ENCODE assay signal across 18 cellular contexts in genomic region chr5:171315386-171315891, GRCh38. TPM values are rescaled to one million over a fixed set of nuclear protein-coding genes. Genes with fewer than 3 reads are reported as not detected.
DNase-seq lines count a peak whose midpoint lies in the region; ATAC-seq, FAIRE-seq and TF ChIP-seq lines count a peak whose summit lies in the region.
"Had no signal": no experiment of that assay in that cellular context is flagged by ENCODE, and none has a peak within 500 bp of the region (broad histone marks: within the 10 kb centered on the region; RNA-seq: fewer than 3 reads in every experiment).

No MANE protein-coding gene starts in this region.

- WGBS in IMR-90 (ENCODE audit: extremely low coverage in 2 of 2, insufficient read length in 1 of 2), 2 experiments, result no CpG with 5 or more reads among the region's 36 CpGs
- no CpG with 5 or more reads among the region's 36 CpGs for WGBS in neuronal stem cell (ENCODE audit: extremely low coverage in 2 of 2, insufficient read length in 2 of 2, insufficient replicate concordance in 1 of 2), 2 donors
- 45% methylated on average over 16 of the region's 36 CpGs for WGBS in HepG2 (ENCODE audit: low lambda C conversion rate)

- H2AK5ac ChIP-seq in IMR-90 (ENCODE audit: low read depth, low read length), result no peak overlapping the region
- peak overlapping the region; percentile 91 for H2AK5ac ChIP-seq in neuronal stem cell (ENCODE audit: low read depth, low read length)

- H4K91ac ChIP-seq in IMR-90 (ENCODE audit: insufficient read depth, low read depth, low read length) (no peak overlapping the region), neuronal stem cell (ENCODE audit: low read depth, low read length, poor library complexity) (no peak overlapping the region)

- H3K27ac ChIP-seq in ACC112 (ENCODE audit: low read depth, low read length), result no peak overlapping the region
- no peak overlapping the region for H3K27ac ChIP-seq in IMR-90 (ENCODE audit: insufficient read depth, low read length)
- H3K27ac ChIP-seq in neuronal stem cell (replicated peaks; ENCODE audit: low read length), result no peak overlapping the region
- H3K27ac ChIP-seq in HepG2 (ENCODE audit: extremely low read length, insufficient read depth, low read length), result no peak overlapping the region
- H3K27ac ChIP-seq: brain microvascular endothelial cell, uterus, WERI-Rb-1 had no signal

- no peak overlapping the region for H2BK120ac ChIP-seq in IMR-90 (ENCODE audit: low read depth, low read length)
- H2BK120ac ChIP-seq in neuronal stem cell (ENCODE audit: low read depth, low read length), result peak overlapping the region; percentile 17

- no peak for DNase-seq in IMR-90
- no peak for DNase-seq in fibroblast of villous mesenchyme (ENCODE audit: low read depth)
- DNase-seq in neuronal stem cell (ENCODE audit: low spot score), result no peak
- DNase-seq in SKM-1 (lab: John Stamatoyannopoulos, UW; ENCODE audit: unreplicated experiment), result no peak
- no peak for DNase-seq in HepG2 (ENCODE audit: low spot score)
- DNase-seq in stimulated activated CD4-positive, alpha-beta T cell treated with anti-CD3 and anti-CD28 coated beads, Interleukin-12 subunit alpha, Interleukin-12 subunit beta, amount 100 ng/mL, for 4 hours, result no peak
- DNase-seq: activated naive CD4-positive, alpha-beta T cell; brain microvascular endothelial cell; CD8-positive, alpha-beta T cell; effector CD4-positive, alpha-beta T cell; stimulated activated CD4-positive, alpha-beta T cell treated with anti-CD3 and anti-CD28 coated beads, Interleukin-4, amount 100 ng/mL, for 4 hours; T-cell; uterus; WERI-Rb-1 had no signal

- H3K9me3 ChIP-seq in IMR-90 (ENCODE audit: control insufficient read depth, insufficient read depth, low read length) (peaks cover 9% of the 10 kb centered on the region; the same call in 1 of the 2 replicates), neuronal stem cell (replicated peaks in 1 of 2; ENCODE audit: control insufficient read depth in 2 of 2, insufficient read depth in 1 of 2, low read depth in 1 of 2, low read length in 2 of 2) (peaks cover 0 to 4% of the 10 kb centered on the region in 2 donors), HepG2 (ENCODE audit: low read length) (no peaks in the 10 kb centered on the region)
- H3K9me3 ChIP-seq: uterus had no signal

- intact Hi-C loops in IMR-90 (cut with micrococcal nuclease) (no loop called here), HepG2 (cut with micrococcal nuclease; ENCODE audit: unreplicated experiment) (no loop called here)

- H2AFZ ChIP-seq in ACC112 (ENCODE audit: low read length, unreplicated experiment), result no peak overlapping the region
- peak overlapping the region; percentile 45 for H2AFZ ChIP-seq in IMR-90 (replicated peaks; ENCODE audit: low read length, poor library complexity)
- H2AFZ ChIP-seq in neuronal stem cell (ENCODE audit: low read length), result peak overlapping the region; percentile 61
- no peak overlapping the region for H2AFZ ChIP-seq in HepG2 (ENCODE audit: low read length)

- no peak for ATAC-seq in IMR-90 (ENCODE audit: low read depth)
- ATAC-seq in HepG2, result no peak
- no peak for ATAC-seq in GM21576 (IDR thresholded peaks at IDR 0.05; ENCODE audit: unreplicated experiment)
- ATAC-seq: CD8-positive, alpha-beta T cell; sciatic nerve; T-cell had no signal

- H2BK12ac ChIP-seq in neuronal stem cell (ENCODE audit: low read length), result no peak overlapping the region

- peaks cover 5% of the 10 kb centered on the region for H4K20me1 ChIP-seq in IMR-90 (ENCODE audit: insufficient read depth, low read length)
- H4K20me1 ChIP-seq in HepG2 (ENCODE audit: insufficient read depth, low read length), result no peaks in the 10 kb centered on the region

- H3K4me1 ChIP-seq in ACC112 (ENCODE audit: control insufficient read depth, insufficient read depth, low read length, unreplicated experiment) (peaks cover 3% of the 10 kb centered on the region), IMR-90 (ENCODE audit: control insufficient read depth, insufficient read depth, low read length) (peaks cover 3% of the 10 kb centered on the region; the same call in 1 of the 2 replicates), neuronal stem cell (ENCODE audit: control insufficient read depth in 2 of 2, insufficient read depth in 1 of 2, low read depth in 1 of 2, low read length in 2 of 2) (peaks cover 6 to 14% of the 10 kb centered on the region in 2 donors), HepG2 (ENCODE audit: insufficient read depth, low read length) (no peaks in the 10 kb centered on the region)

- TF ChIP-seq CTCF in IMR-90 (conservative IDR thresholded peaks at IDR 0.05; ENCODE audit: low read depth, low read length), result no peak
- TF ChIP-seq CTCF in fibroblast of villous mesenchyme (IDR thresholded peaks at IDR 0.05; ENCODE audit: insufficient read depth, low read depth, low read length), result no peak
- no peak for TF ChIP-seq CTCF in HepG2 (CRISPR knock-in tag; IDR thresholded peaks at IDR 0.05)

- no peak overlapping the region for H2AK9ac ChIP-seq in IMR-90 (replicated peaks; ENCODE audit: low read depth, low read length, poor library complexity)

- H2BK20ac ChIP-seq in IMR-90 (ENCODE audit: low read depth, low read length), result no peak overlapping the region

- no peak overlapping the region for H4K5ac ChIP-seq in IMR-90 (ENCODE audit: low read depth, low read length)

- H3K9ac ChIP-seq in IMR-90 (ENCODE audit: low read depth, low read length) (no peak overlapping the region), neuronal stem cell (ENCODE audit: low read depth, low read length, poor library complexity) (peak overlapping the region; percentile 44), HepG2 (ENCODE audit: insufficient read depth, low read depth, low read length) (no peak overlapping the region)

- H3K27me3 ChIP-seq in ACC112 (ENCODE audit: insufficient read depth, low read length) (peaks cover 97% of the 10 kb centered on the region), IMR-90 (ENCODE audit: control insufficient read depth, insufficient read depth, low read length) (peaks cover 95% of the 10 kb centered on the region), neuronal stem cell (ENCODE audit: control insufficient read depth in 3 of 3, insufficient read depth in 3 of 3, low read depth in 1 of 3, low read length in 3 of 3) (peaks cover 68 to 98% (median 97%) of the 10 kb centered on the region in 3 experiments), HepG2 (ENCODE audit: control insufficient read depth in 1 of 2, insufficient read depth in 2 of 2, low read length in 2 of 2) (peaks cover 8 to 72% of the 10 kb centered on the region in 2 experiments; a peak in 4 of 5 replicates)

- no peak overlapping the region for H3K14ac ChIP-seq in IMR-90 (replicated peaks; ENCODE audit: low read depth, low read length)
- H3K14ac ChIP-seq in neuronal stem cell (ENCODE audit: low read length), result no peak overlapping the region

- H3K79me2 ChIP-seq in ACC112 (ENCODE audit: control insufficient read depth, insufficient read depth, low read length, unreplicated experiment) (no peaks in the 10 kb centered on the region), HepG2 (ENCODE audit: insufficient read depth, low read length) (no peaks in the 10 kb centered on the region)

- CTCF ChIA-PET in IMR-90 (lab: Yijun Ruan, JAX), result no interaction called here
- CTCF ChIA-PET in HepG2 (lab: Yijun Ruan, JAX; ENCODE audit: low intra/inter-chr PET ratio, low total read pairs), result no interaction called here

- BruUV-seq in IMR-90 (replicated peaks; lab: Mats Ljungman, UMichigan) (no TSS peak), HepG2 (replicated peaks; lab: Mats Ljungman, UMichigan) (no TSS peak)

- H3K18ac ChIP-seq in IMR-90 (ENCODE audit: low read depth, low read length) (no peak overlapping the region), neuronal stem cell (ENCODE audit: low read length) (peak overlapping the region; percentile 64)

- H3K4me3 ChIP-seq in ACC112 (ENCODE audit: low read depth, low read length) (peak overlapping the region; percentile 55), IMR-90 (ENCODE audit: insufficient read depth, low read depth, low read length) (no peak overlapping the region; the same call in 1 of the 2 replicates), fibroblast of villous mesenchyme (ENCODE audit: low read depth, low read length) (peak overlapping the region; percentile 3), neuronal stem cell (ENCODE audit: low read length in 2 of 2) (no peak overlapping the region), HepG2 (replicated peaks in 1 of 3; ENCODE audit: insufficient read depth in 1 of 3, low read depth in 2 of 3, low read length in 3 of 3) (no peak overlapping the region)
- H3K4me3 ChIP-seq: uterus had no signal

- in situ Hi-C loops in IMR-90 (cut with MboI; ENCODE audit: low sequenced_read_pairs), result no loop called here
- in situ Hi-C loops in HepG2 (cut with HindIII; ENCODE audit: extremely low pct_ligation_motif_present, low pct_unique_long_range_greater_than_20kb), result no loop called here

- no peak for TF ChIP-seq POLR2A in IMR-90 (IDR thresholded peaks at IDR 0.05; ENCODE audit: low read depth, low read length)
- TF ChIP-seq POLR2A in HepG2 (IDR thresholded peaks at IDR 0.05; ENCODE audit: insufficient read depth in 1 of 2, low read depth in 2 of 2, low read length in 2 of 2), result no peak

- FAIRE-seq in HepG2 (lab: Jason Lieb, UNC), result no peak

- H3K4me2 ChIP-seq in IMR-90 (ENCODE audit: low read depth, low read length), result peak overlapping the region; percentile 30; the same call in 1 of the 2 replicates
- H3K4me2 ChIP-seq in neuronal stem cell (ENCODE audit: insufficient read depth, low read length, poor library complexity, severe bottlenecking), result peak overlapping the region; percentile 4
- no peak overlapping the region for H3K4me2 ChIP-seq in HepG2 (ENCODE audit: low read depth, low read length)

- dilution Hi-C loops in IMR-90 (cut with HindIII; ENCODE audit: low sequenced_read_pairs, unreplicated experiment), result no loop called here

- H2BK5ac ChIP-seq in IMR-90 (ENCODE audit: low read depth, low read length, poor library complexity, severe bottlenecking), result no peak overlapping the region
- peak overlapping the region; percentile 75 for H2BK5ac ChIP-seq in neuronal stem cell (ENCODE audit: low read length)

- H3K9me1 ChIP-seq in IMR-90 (ENCODE audit: insufficient read depth, low read length), result no peaks in the 10 kb centered on the region

- H4K8ac ChIP-seq in IMR-90 (ENCODE audit: low read depth in 2 of 2, low read length in 2 of 2) (no peak overlapping the region), neuronal stem cell (ENCODE audit: low read depth, low read length) (no peak overlapping the region)

- TF ChIP-seq EP300 in HepG2 (IDR thresholded peaks at IDR 0.05; ENCODE audit: low read depth in 2 of 2, low read length in 2 of 2) (no peak), HepG2 (CRISPR knock-in tag; IDR thresholded peaks at IDR 0.05; ENCODE audit: borderline replicate concordance) (no peak)

- no peak overlapping the region for H3K56ac ChIP-seq in IMR-90 (ENCODE audit: extremely low read depth, insufficient read depth, low read length)

- H3K36me3 ChIP-seq in ACC112 (ENCODE audit: insufficient read depth, low read length) (no peaks in the 10 kb centered on the region), IMR-90 (ENCODE audit: control insufficient read depth, insufficient read depth, low read length) (no peaks in the 10 kb centered on the region), neuronal stem cell (replicated peaks in 1 of 2; ENCODE audit: control insufficient read depth in 2 of 2, insufficient read depth in 2 of 2, low read length in 2 of 2) (no peaks in the 10 kb centered on the region), HepG2 (replicated peaks in 1 of 2; ENCODE audit: control insufficient read depth in 1 of 2, insufficient read depth in 2 of 2, low read length in 2 of 2) (no peaks in the 10 kb centered on the region)
- H3K36me3 ChIP-seq: brain microvascular endothelial cell, uterus, WERI-Rb-1 had no signal

- no peak for TF ChIP-seq RAD21 in IMR-90 (IDR thresholded peaks at IDR 0.05; ENCODE audit: low read length)
- no peak for TF ChIP-seq RAD21 in HepG2 (CRISPR knock-in tag; IDR thresholded peaks at IDR 0.05)

- no peak overlapping the region for H3K4ac ChIP-seq in IMR-90 (ENCODE audit: low read depth, low read length)
- H3K4ac ChIP-seq in neuronal stem cell (ENCODE audit: low read length), result no peak overlapping the region

- H2BK15ac ChIP-seq in IMR-90 (ENCODE audit: low read depth, low read length) (no peak overlapping the region), neuronal stem cell (ENCODE audit: low read length) (no peak overlapping the region)

- POLR2A ChIA-PET in IMR-90 (lab: Charles Lee; ENCODE audit: unreplicated experiment), result no interaction called here
- POLR2A ChIA-PET in HepG2 (lab: Yijun Ruan, JAX), result no interaction called here

- H3K79me1 ChIP-seq in IMR-90 (ENCODE audit: low read depth in 1 of 2, low read length in 2 of 2) (no peaks in the 10 kb centered on the region), neuronal stem cell (ENCODE audit: low read depth, low read length) (no peaks in the 10 kb centered on the region)

- H3K23ac ChIP-seq in IMR-90 (ENCODE audit: low read depth, low read length) (no peak overlapping the region), neuronal stem cell (ENCODE audit: low read depth, low read length, poor library complexity) (no peak overlapping the region)

RNA-seq across cellular contexts. Expression of gene TLX3, which starts 6.4 kb away (rescaled TPM):
- total RNA-seq in IMR-90 (2012; rRNA removed), result not detected in 2 replicates
- polyA plus RNA-seq in IMR-90 (2012; rRNA removed), result not detected in 2 replicates
- not detected in 2 replicates for polyA plus RNA-seq in IMR-90 (2012; cell fraction: cytosol; rRNA removed)
- not detected in 2 replicates for polyA plus RNA-seq in IMR-90 (2012; cell fraction: nucleus; rRNA removed; ENCODE audit: low replicate concordance)
- not detected in 2 replicates for total RNA-seq in fibroblast of villous mesenchyme
- polyA plus RNA-seq in neuronal stem cell (2013, experiment 1 of 2), result not detected
- not detected for polyA plus RNA-seq in neuronal stem cell (2013, experiment 2 of 2)
- not detected in 2 replicates for total RNA-seq in HepG2 (2016; rRNA removed; fragmentation: Illumina TruSeq; extraction: Trizol)
- not detected in 2 replicates for total RNA-seq in HepG2 (2016; cell fraction: cytosol; rRNA removed; fragmentation: Illumina TruSeq; extraction: Trizol; ENCODE audit: low read depth)
- not detected in 2 replicates for total RNA-seq in HepG2 (2016; cell fraction: insoluble cytoplasmic fraction; rRNA removed; fragmentation: Illumina TruSeq; extraction: Trizol)
- not detected in 2 replicates for total RNA-seq in HepG2 (2016; cell fraction: membrane; rRNA removed; fragmentation: Illumina TruSeq; extraction: Trizol)
- total RNA-seq in HepG2 (2016; cell fraction: nucleus; rRNA removed; fragmentation: Illumina TruSeq; extraction: Trizol), result not detected in 2 replicates
- polyA plus RNA-seq in HepG2 (2011; rRNA removed), result not detected in 2 replicates
- not detected in 2 replicates for polyA plus RNA-seq in HepG2 (2011; cell fraction: cytosol; rRNA removed)
- not detected in 2 replicates for polyA plus RNA-seq in HepG2 (2011; cell fraction: nucleus; rRNA removed)
- polyA plus RNA-seq in HepG2 (2012), result not detected in 2 replicates
- polyA plus RNA-seq in HepG2 (2016; cell fraction: cytosol; fragmentation: Illumina TruSeq; extraction: Trizol; ENCODE audit: low read depth), result not detected in 2 replicates
- not detected in 2 replicates for polyA plus RNA-seq in HepG2 (2016; cell fraction: insoluble cytoplasmic fraction; fragmentation: Illumina TruSeq; extraction: Trizol; ENCODE audit: low read depth)
- polyA plus RNA-seq in HepG2 (2016; cell fraction: membrane; fragmentation: Illumina TruSeq; extraction: Trizol; ENCODE audit: low read depth), result not detected in 2 replicates
- polyA plus RNA-seq in HepG2 (2016; cell fraction: nucleus; fragmentation: Illumina TruSeq; extraction: Trizol; ENCODE audit: insufficient read depth, low read depth), result not detected in 2 replicates
- 0.82 TPM in 1 of 2 replicates, not detected in the other for polyA minus RNA-seq in HepG2 (2011; rRNA and poly(A)+ RNA removed; ENCODE audit: low replicate concordance)
- polyA minus RNA-seq in HepG2 (2011; cell fraction: cytosol; rRNA and poly(A)+ RNA removed), result not detected in 2 replicates
- polyA minus RNA-seq in HepG2 (2011; cell fraction: nucleus; rRNA and poly(A)+ RNA removed), result not detected in 2 replicates
- total RNA-seq: CD8-positive, alpha-beta T cell; sciatic nerve; T-cell; uterus had no signal
- polyA plus RNA-seq: AG04450 had no signal

Comparison
In these comparisons a context has a peak if more than half of its experiments do, and no peak if none do; other contexts are left out.
1. H2AFZ ChIP-seq: peak in IMR-90 (single experiment) and neuronal stem cell (single experiment); none in ACC112 (single experiment) and HepG2 (single experiment).
2. H3K4me3 ChIP-seq: peak in ACC112 (single experiment) and fibroblast of villous mesenchyme (single experiment); none in IMR-90 (single experiment), neuronal stem cell (0 of 2) and HepG2 (0 of 3).